18 cellular contexts compared by ENCODE assay signal in genomic region chr17:75390982-75391381, GRCh38. TPM values are rescaled to one million over a fixed set of nuclear protein-coding genes. Genes with fewer than 3 reads are reported as not detected.
DNase-seq lines count a peak whose midpoint lies in the region; ATAC-seq, FAIRE-seq and TF ChIP-seq lines count a peak whose summit lies in the region.
"Had no signal": no experiment of that assay in that cellular context is flagged by ENCODE, and none has a peak within 500 bp of the region (broad histone marks: within the 10 kb centered on the region; RNA-seq: fewer than 3 reads in every experiment).

No MANE protein-coding gene starts in this region.

- no peaks in the 10 kb centered on the region for H4K20me1 ChIP-seq in GM23248 (ENCODE audit: insufficient read depth)

- H3K36me3 ChIP-seq in GM23248 (ENCODE audit: low read depth), result 0 out of 2 replicates have a peak, but pooled peaks cover 6% of the 10 kb centered on the region
- peaks cover 0 to 2% of the 10 kb centered on the region in 2 donors for H3K36me3 ChIP-seq in small intestine (ENCODE audit: control insufficient read depth in 2 of 2, insufficient read depth in 2 of 2, low read length in 2 of 2)
- H3K36me3 ChIP-seq: tibial nerve had no signal

- no peak for TF ChIP-seq CTCF in astrocyte of the spinal cord (IDR thresholded peaks at IDR 0.05; ENCODE audit: low read depth, low read length)

- intact Hi-C loops in left cardiac atrium (cut with DNase I), result loop anchor here in 1 of 2 donors (5.0 kb wide), 1 partner anchor 34 kb away; no protein-coding TSS in a partner anchor

- H3K9me3 ChIP-seq in GM23248 (ENCODE audit: low read depth), result no peaks in the 10 kb centered on the region
- H3K9me3 ChIP-seq in small intestine (ENCODE audit: control insufficient read depth, low read depth), result no peaks in the 10 kb centered on the region
- H3K9me3 ChIP-seq: BLaER1 treated with 17β-estradiol and CSF1 and Interleukin-3, amounts not matched to agents 10 nM and 100 nM; tibial nerve had no signal

- no peaks in the 10 kb centered on the region for H3K9me3 Mint-ChIP-seq in immature natural killer cell
- H3K9me3 Mint-ChIP-seq: activated CD4-positive, alpha-beta T cell treated with anti-CD3 and anti-CD28 coated beads, Interleukin-2, amount 10 ng/mL, durations not matched to agents 7 days and 5 days; activated T-cell treated with anti-CD3 and anti-CD28 coated beads, Interleukin-2, amount 50 U/mL, for 4 hours had no signal

- peak overlapping the region; percentile 11; the same call in 1 of the 2 replicates for H3K9ac ChIP-seq in GM23248

- H3K27ac ChIP-seq in GM23248 (peak overlapping the region; percentile 21; the same call in 1 of the 2 replicates), small intestine (ENCODE audit: low read depth in 1 of 2, low read length in 1 of 2) (no peak overlapping the region)
- H3K27ac ChIP-seq: BLaER1 treated with 17β-estradiol and CSF1 and Interleukin-3, amounts not matched to agents 10 nM and 100 nM had no signal

- peaks cover 2 to 5% (median 5%) of the 10 kb centered on the region in 3 donors for H3K27me3 Mint-ChIP-seq in immature natural killer cell (ENCODE audit: low read depth in 3 of 3)
- H3K27me3 Mint-ChIP-seq: activated CD4-positive, alpha-beta T cell treated with anti-CD3 and anti-CD28 coated beads, Interleukin-2, amount 10 ng/mL, durations not matched to agents 7 days and 5 days had no signal

- peaks cover 35% of the 10 kb centered on the region for H3F3A ChIP-seq in GM23248 (ENCODE audit: insufficient read depth)

- H3K4me1 ChIP-seq in GM23248 (ENCODE audit: insufficient read depth) (peaks cover 43% of the 10 kb centered on the region), small intestine (ENCODE audit: control insufficient read depth in 2 of 2, insufficient read depth in 1 of 2, low read depth in 1 of 2, low read length in 1 of 2) (peaks cover 0 to 11% of the 10 kb centered on the region in 2 donors)

- H3K27ac Mint-ChIP-seq in immature natural killer cell, result peak overlapping the region in 5 of 6 donors; percentile 11 to 67 (median 43)

- peak overlapping the region; percentile 63 for H3K4me2 ChIP-seq in GM23248 (ENCODE audit: unreplicated experiment)

- H3K36me3 Mint-ChIP-seq in immature natural killer cell, result peaks cover 2 to 8% (median 4%) of the 10 kb centered on the region in 3 donors

- in situ Hi-C loops in GM23248 (cut with MboI) (no loop called here), astrocyte of the spinal cord (cut with HindIII; ENCODE audit: low sequenced_read_pairs) (no loop called here)

- H3K4me3 ChIP-seq in GM23248 (peak overlapping the region; percentile 43; the same call in 1 of the 2 replicates), astrocyte of the spinal cord (ENCODE audit: low read depth, low read length) (no peak overlapping the region), small intestine (ENCODE audit: low read depth in 1 of 2, low read length in 2 of 2) (no peak overlapping the region)
- H3K4me3 ChIP-seq: BLaER1 treated with 17β-estradiol and CSF1 and Interleukin-3, amounts not matched to agents 10 nM and 100 nM; tibial nerve had no signal

- FAIRE-seq in small intestine (lab: Jason Lieb, UNC), result no peak

- 27 to 29% methylated on average over 3 of the region's 3 CpGs for WGBS in GM23248 (ENCODE audit: low coverage in 1 of 2, low lambda C conversion rate in 2 of 2, missing lambda C conversion rate in 2 of 2), 2 experiments
- WGBS in small intestine, 3 donors, result 7 to 29% (median 18%) methylated on average over 3 of the region's 3 CpGs

- H2AFZ ChIP-seq in GM23248, result no peak overlapping the region

- H3K27me3 ChIP-seq in GM23248 (replicated peaks; ENCODE audit: insufficient read depth) (no peaks in the 10 kb centered on the region), small intestine (ENCODE audit: control insufficient read depth in 2 of 2, insufficient read depth in 2 of 2, low read length in 2 of 2) (no peaks in the 10 kb centered on the region)
- H3K27me3 ChIP-seq: BLaER1 treated with 17β-estradiol and CSF1 and Interleukin-3, amounts not matched to agents 10 nM and 100 nM; tibial nerve had no signal

- H3K9me2 ChIP-seq in GM23248 (ENCODE audit: insufficient read depth), result no peaks in the 10 kb centered on the region

- DNase-seq in GM23248 (peak; percentile 73), astrocyte of the spinal cord (ENCODE audit: low read depth, low spot score) (peak; percentile 56), immature natural killer cell (no peak), small intestine (peak; percentile 41), COLO668 (lab: John Stamatoyannopoulos, UW; ENCODE audit: unreplicated experiment) (no peak), left cardiac atrium (no peak)
- DNase-seq: activated CD4-positive, alpha-beta T cell treated with anti-CD3 and anti-CD28 coated beads, Interleukin-2, amount 10 ng/mL, durations not matched to agents 7 days and 5 days; activated T-cell treated with anti-CD3 and anti-CD28 coated beads, Interleukin-2, amount 50 U/mL, for 4 hours; effector memory CD4-positive, alpha-beta T cell; EL; islet precursor cell; NCI-H2029; NCI-H69; stimulated activated CD8-positive, alpha-beta memory T cell treated with anti-CD3 and anti-CD28 coated beads, Interleukin-4, amount 100 ng/mL, for 48 hours had no signal

- peaks cover 98% of the 10 kb centered on the region for H3K79me2 ChIP-seq in GM23248 (ENCODE audit: insufficient read depth)

- H3K4me3 Mint-ChIP-seq in immature natural killer cell, result no peak overlapping the region
- H3K4me3 Mint-ChIP-seq: activated CD4-positive, alpha-beta T cell treated with anti-CD3 and anti-CD28 coated beads, Interleukin-2, amount 10 ng/mL, durations not matched to agents 7 days and 5 days; activated T-cell treated with anti-CD3 and anti-CD28 coated beads, Interleukin-2, amount 50 U/mL, for 4 hours had no signal

- ATAC-seq in activated CD4-positive, CD25-positive, alpha-beta regulatory T cell treated with anti-CD3 and anti-CD28 coated beads, Interleukin-2, amount 50 U/mL, for 24 hours, result no peak
- ATAC-seq in left cardiac atrium (no peak), GM18873 (IDR thresholded peaks at IDR 0.05; ENCODE audit: low FRiP score, unreplicated experiment) (no peak)
- ATAC-seq: activated T-cell treated with anti-CD3 and anti-CD28 coated beads, Interleukin-2, amount 50 U/mL, for 4 hours had no signal

- peaks cover 70 to 91% of the 10 kb centered on the region in 2 donors for H3K4me1 Mint-ChIP-seq in immature natural killer cell

RNA-seq across cellular contexts. Expression of gene GRB2, which starts 14.5 kb away (rescaled TPM):
- 65.0 and 103 TPM in 2 replicates for total RNA-seq in GM23248 (2014; rRNA removed; shearing (Covaris generic))
- polyA plus RNA-seq in GM23248 (2016; fragmentation: Nextera tagmentation; extraction: Ambion mirVana) (96.6 and 105 TPM in 2 replicates), immature natural killer cell (100 to 1,000 TPM; 104 to 161 (median 135) TPM), small intestine (10 to 100 TPM; 65.6 to 73.5 (median 66.2) TPM)
- 100 to 1,000 TPM in 1 of 2 donors, 10 to 100 TPM in 1; 90.3 to 110 TPM for total RNA-seq in left cardiac atrium

Comparison
In these comparisons a context has a peak if more than half of its experiments do, and no peak if none do; other contexts are left out.
1. DNase-seq: peak in GM23248 (single experiment), astrocyte of the spinal cord (single experiment) and small intestine (single experiment); none in immature natural killer cell (0 of 3), COLO668 (single experiment) and left cardiac atrium (single experiment).